Comparison of ENCODE assay signal across 18 cellular contexts in genomic region chr12:2344476-2344875, GRCh38.
"Had no signal": no experiment of that assay in that cellular context is flagged by ENCODE, and none has a peak within 500 bp of the region (broad histone marks: within the 10 kb centered on the region; RNA-seq: fewer than 3 reads in every experiment).

No MANE protein-coding gene starts in this region.

- DNase-seq: activated CD4-positive, alpha-beta T cell treated with anti-CD3 and anti-CD28 coated beads for 1 hour; activated CD4-positive, alpha-beta T cell treated with anti-CD3 and anti-CD28 coated beads, Interleukin-2, amount 50 U/mL, for 4 hours; activated naive CD4-positive, alpha-beta T cell treated with anti-CD3 and anti-CD28 coated beads, Interleukin-2, amount 10 ng/mL, durations not matched to agents 7 days and 5 days; activated T-cell treated with anti-CD3 and anti-CD28 coated beads, Interleukin-2, amount 50 U/mL, for 24 hours; adrenal gland; caudate nucleus; kidney; left ventricle myocardium superior; mesendoderm; stimulated activated naive B cell treated with anti-CD40 and anti-IgM and Interleukin-4, amounts not matched to agents 10 μg/mL and 1 μg/mL and 100 μg/mL, for 72 hours; substantia nigra; T-helper 1 cell; T1000 had no signal

- H3K36me3 ChIP-seq: adrenal gland, upper lobe of left lung had no signal

- H3K9me3 Mint-ChIP-seq: activated naive CD4-positive, alpha-beta T cell treated with anti-CD3 and anti-CD28 coated beads, Interleukin-2, amount 10 ng/mL, durations not matched to agents 7 days and 5 days; activated T-cell treated with anti-CD3 and anti-CD28 coated beads, Interleukin-2, amount 50 U/mL, for 24 hours; neural crest cell; stimulated activated naive B cell treated with anti-CD40 and anti-IgM and Interleukin-4, amounts not matched to agents 10 μg/mL and 1 μg/mL and 100 μg/mL, for 72 hours had no signal

- H3K27ac Mint-ChIP-seq: activated naive CD4-positive, alpha-beta T cell treated with anti-CD3 and anti-CD28 coated beads, Interleukin-2, amount 10 ng/mL, durations not matched to agents 7 days and 5 days; activated T-cell treated with anti-CD3 and anti-CD28 coated beads, Interleukin-2, amount 50 U/mL, for 24 hours; stimulated activated naive B cell treated with anti-CD40 and anti-IgM and Interleukin-4, amounts not matched to agents 10 μg/mL and 1 μg/mL and 100 μg/mL, for 72 hours had no signal

- H3K36me3 Mint-ChIP-seq: activated naive CD4-positive, alpha-beta T cell treated with anti-CD3 and anti-CD28 coated beads, Interleukin-2, amount 10 ng/mL, durations not matched to agents 7 days and 5 days; stimulated activated naive B cell treated with anti-CD40 and anti-IgM and Interleukin-4, amounts not matched to agents 10 μg/mL and 1 μg/mL and 100 μg/mL, for 72 hours had no signal

- H3K9me3 ChIP-seq: adrenal gland, upper lobe of left lung had no signal

- H3K4me1 Mint-ChIP-seq: activated naive CD4-positive, alpha-beta T cell treated with anti-CD3 and anti-CD28 coated beads, Interleukin-2, amount 10 ng/mL, durations not matched to agents 7 days and 5 days had no signal

- H3K27me3 ChIP-seq: adrenal gland, hepatocyte, upper lobe of left lung had no signal

- H3K4me3 Mint-ChIP-seq: activated naive CD4-positive, alpha-beta T cell treated with anti-CD3 and anti-CD28 coated beads, Interleukin-2, amount 10 ng/mL, durations not matched to agents 7 days and 5 days; activated T-cell treated with anti-CD3 and anti-CD28 coated beads, Interleukin-2, amount 50 U/mL, for 24 hours; neural crest cell; stimulated activated naive B cell treated with anti-CD40 and anti-IgM and Interleukin-4, amounts not matched to agents 10 μg/mL and 1 μg/mL and 100 μg/mL, for 72 hours had no signal

- ATAC-seq: esophagus mucosa; left ventricle myocardium superior; SK-N-SH treated with all-trans-retinoic acid at 6 μM for 48 hours; stimulated activated naive B cell treated with anti-CD40 and anti-IgM and Interleukin-4, amounts not matched to agents 10 μg/mL and 1 μg/mL and 100 μg/mL, for 72 hours had no signal

- H3K27ac ChIP-seq: adrenal gland, hepatocyte had no signal

- H3K4me3 ChIP-seq: adrenal gland, hepatocyte, upper lobe of left lung had no signal
